In the genomic region with DNA sequence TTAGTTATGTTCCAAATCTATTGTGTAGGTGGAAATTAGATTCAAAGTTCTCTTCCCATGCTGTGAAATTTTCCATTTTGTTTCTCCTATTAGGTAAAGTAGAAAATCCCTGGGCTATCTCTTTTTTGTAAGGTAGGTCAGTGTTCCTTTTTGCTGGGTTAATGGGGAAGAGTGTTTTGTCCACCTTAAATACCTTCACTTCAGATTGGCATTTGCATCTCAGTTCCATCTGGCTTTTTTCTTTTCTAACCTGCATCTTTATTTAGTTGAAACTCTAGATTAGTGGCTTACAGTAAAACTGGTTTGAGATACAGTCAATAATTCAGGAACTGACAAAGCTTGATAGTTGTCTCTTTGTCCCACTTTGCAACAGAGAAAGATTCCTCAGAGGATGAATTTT, we compare ENCODE assay signal across 30 cellular contexts.
"Had no signal": no experiment of that assay in that cellular context is flagged by ENCODE, and none has a peak within 500 bp of the region (broad histone marks: within the 10 kb centered on the region; RNA-seq: fewer than 3 reads in every experiment).

No MANE protein-coding gene starts in this region.

- DNase-seq: naive thymus-derived CD8-positive, alpha-beta T cell; nephron progenitor cell; occipital lobe; ovary; posterior cingulate gyrus; psoas muscle; right cardiac atrium; right lobe of liver; sigmoid colon; small intestine; stimulated activated CD4-positive, alpha-beta T cell treated with anti-CD3 and anti-CD28 coated beads, Interleukin-15, amount 100 ng/mL, for 24 hours; stimulated activated CD4-positive, alpha-beta T cell treated with anti-CD3 and anti-CD28 coated beads, Interleukin-2, amount 100 ng/mL, for 24 hours; stimulated activated CD4-positive, alpha-beta T cell treated with anti-CD3 and anti-CD28 coated beads, Interleukin-2, amount 100 ng/mL, for 48 hours; stimulated activated CD4-positive, alpha-beta T cell treated with anti-CD3 and anti-CD28 coated beads, Interleukin-4, amount 100 ng/mL, for 24 hours; stimulated activated naive B cell treated with anti-CD40 and anti-IgM and Interleukin-4, amounts not matched to agents 10 μg/mL and 1 μg/mL and 100 μg/mL, for 72 hours; stimulated activated naive CD4-positive, alpha-beta T cell treated with Interleukin-2 at 50 U/mL for 16 hours; stomach; testis; tibial artery; transverse colon; upper lobe of right lung; uterus had no signal

- H3K36me3 ChIP-seq: ovary, sigmoid colon, stomach, suprapubic skin, tibial artery, transverse colon, upper lobe of right lung, uterus had no signal

- H3K36me3 Mint-ChIP-seq: naive thymus-derived CD8-positive, alpha-beta T cell; natural killer cell treated with Interleukin-12 subunit alpha and Interleukin-12 subunit beta and Interleukin-15 and Interleukin-18, amount 100 ng/mL, for 72 hours; stimulated activated effector memory CD8-positive, alpha-beta T cell treated with anti-CD3 and anti-CD28 coated beads, Interleukin-12 subunit alpha, Interleukin-12 subunit beta, amount 100 ng/mL, for 72 hours; stimulated activated naive B cell treated with anti-CD40 and anti-IgM and Interleukin-4, amounts not matched to agents 10 μg/mL and 1 μg/mL and 100 μg/mL, for 72 hours; type B pancreatic cell had no signal

- H3K27ac ChIP-seq: ovary, parathyroid adenoma, psoas muscle, right lobe of liver, sigmoid colon, stomach, suprapubic skin, testis, tibial artery, transverse colon, upper lobe of right lung, uterus had no signal

- ATAC-seq: naive thymus-derived CD8-positive, alpha-beta T cell; natural killer cell treated with Interleukin-12 subunit alpha and Interleukin-12 subunit beta and Interleukin-15 and Interleukin-18, amount 100 ng/mL, for 72 hours; psoas muscle; right cardiac atrium; right lobe of liver; stimulated activated effector memory CD8-positive, alpha-beta T cell treated with anti-CD3 and anti-CD28 coated beads, Interleukin-12 subunit alpha, Interleukin-12 subunit beta, amount 100 ng/mL, for 72 hours; stimulated activated naive B cell treated with anti-CD40 and anti-IgM and Interleukin-4, amounts not matched to agents 10 μg/mL and 1 μg/mL and 100 μg/mL, for 72 hours; upper lobe of right lung had no signal

- H3K4me1 Mint-ChIP-seq: naive thymus-derived CD8-positive, alpha-beta T cell; neural crest cell; stimulated activated effector memory CD8-positive, alpha-beta T cell treated with anti-CD3 and anti-CD28 coated beads, Interleukin-12 subunit alpha, Interleukin-12 subunit beta, amount 100 ng/mL, for 72 hours; stimulated activated naive B cell treated with anti-CD40 and anti-IgM and Interleukin-4, amounts not matched to agents 10 μg/mL and 1 μg/mL and 100 μg/mL, for 72 hours had no signal

- H3K4me3 ChIP-seq: ovary, psoas muscle, right lobe of liver, sigmoid colon, stomach, suprapubic skin, testis, tibial artery, transverse colon, upper lobe of right lung, uterus had no signal

- H3K27ac Mint-ChIP-seq: naive thymus-derived CD8-positive, alpha-beta T cell; natural killer cell treated with Interleukin-12 subunit alpha and Interleukin-12 subunit beta and Interleukin-15 and Interleukin-18, amount 100 ng/mL, for 72 hours; progenitor cell of endocrine pancreas; stimulated activated effector memory CD8-positive, alpha-beta T cell treated with anti-CD3 and anti-CD28 coated beads, Interleukin-12 subunit alpha, Interleukin-12 subunit beta, amount 100 ng/mL, for 72 hours; stimulated activated naive B cell treated with anti-CD40 and anti-IgM and Interleukin-4, amounts not matched to agents 10 μg/mL and 1 μg/mL and 100 μg/mL, for 72 hours; stimulated activated naive CD8-positive, alpha-beta T cell treated with anti-CD3 and anti-CD28 coated beads, Interleukin-15, Interleukin-2, amounts not matched to agents 100 ng/mL and 50 ng/mL, for 24 hours; type B pancreatic cell had no signal

- H3K79me2 ChIP-seq: parathyroid adenoma had no signal

- H2AFZ ChIP-seq: parathyroid adenoma had no signal

- H3K27me3 Mint-ChIP-seq: naive thymus-derived CD8-positive, alpha-beta T cell; natural killer cell treated with Interleukin-12 subunit alpha and Interleukin-12 subunit beta and Interleukin-15 and Interleukin-18, amount 100 ng/mL, for 72 hours; progenitor cell of endocrine pancreas; stimulated activated naive B cell treated with anti-CD40 and anti-IgM and Interleukin-4, amounts not matched to agents 10 μg/mL and 1 μg/mL and 100 μg/mL, for 72 hours; stimulated activated naive CD8-positive, alpha-beta T cell treated with anti-CD3 and anti-CD28 coated beads, Interleukin-15, Interleukin-2, amounts not matched to agents 100 ng/mL and 50 ng/mL, for 24 hours; type B pancreatic cell had no signal

- H3K27me3 ChIP-seq: ovary, right lobe of liver, sigmoid colon, stomach, suprapubic skin, testis, tibial artery, transverse colon, upper lobe of right lung, uterus had no signal

- H3K4me3 Mint-ChIP-seq: naive thymus-derived CD8-positive, alpha-beta T cell; natural killer cell treated with Interleukin-12 subunit alpha and Interleukin-12 subunit beta and Interleukin-15 and Interleukin-18, amount 100 ng/mL, for 72 hours; nephron progenitor cell; neural crest cell; stimulated activated effector memory CD8-positive, alpha-beta T cell treated with anti-CD3 and anti-CD28 coated beads, Interleukin-12 subunit alpha, Interleukin-12 subunit beta, amount 100 ng/mL, for 72 hours; stimulated activated naive B cell treated with anti-CD40 and anti-IgM and Interleukin-4, amounts not matched to agents 10 μg/mL and 1 μg/mL and 100 μg/mL, for 72 hours; stimulated activated naive CD8-positive, alpha-beta T cell treated with anti-CD3 and anti-CD28 coated beads, Interleukin-15, Interleukin-2, amounts not matched to agents 100 ng/mL and 50 ng/mL, for 24 hours; type B pancreatic cell had no signal

- H3K4me1 ChIP-seq: parathyroid adenoma, psoas muscle, right lobe of liver, sigmoid colon, stomach, suprapubic skin, testis, tibial artery, transverse colon, upper lobe of right lung, uterus had no signal

- H3K9me3 Mint-ChIP-seq: nephron progenitor cell, neural crest cell, type B pancreatic cell had no signal
